In the genomic region with DNA sequence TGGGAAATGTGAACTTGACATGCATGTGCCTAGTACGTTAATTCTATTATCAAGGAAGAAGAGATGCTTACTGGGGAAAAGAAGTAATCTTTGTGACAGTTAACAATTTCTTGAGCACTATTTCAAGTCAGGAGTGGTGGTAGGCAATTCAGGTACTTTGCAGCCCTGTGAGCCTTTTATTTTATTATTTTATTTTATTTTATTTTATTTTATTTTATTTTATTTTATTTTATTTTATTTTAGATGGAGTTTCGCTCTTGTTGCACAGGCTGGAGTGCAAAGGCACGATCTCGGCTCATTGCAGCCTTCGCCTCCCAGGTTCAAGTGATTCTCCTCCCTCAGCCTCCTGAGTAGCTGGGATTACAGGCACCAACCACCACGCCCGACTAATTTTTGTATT, we compare ENCODE assay signal across 4 cellular contexts. TPM values are rescaled to one million over a fixed set of nuclear protein-coding genes. Genes with fewer than 3 reads are reported as not detected.
"Had no signal": no experiment of that assay in that cellular context is flagged by ENCODE, and none has a peak within 500 bp of the region (broad histone marks: within the 10 kb centered on the region; RNA-seq: fewer than 3 reads in every experiment).

No MANE protein-coding gene starts in this region.

RNA-seq across cellular contexts. Expression of a gene that starts 31.5 kb away (rescaled TPM):
- total RNA-seq: naive thymus-derived CD8-positive, alpha-beta T cell; natural killer cell; natural killer cell treated with Interleukin-12 subunit alpha and Interleukin-12 subunit beta and Interleukin-15 and Interleukin-18, amount 100 ng/mL, for 72 hours had no signal
- polyA plus RNA-seq: neural cell had no signal
